ENCODE assay signal across 8 cellular contexts in the genomic region with DNA sequence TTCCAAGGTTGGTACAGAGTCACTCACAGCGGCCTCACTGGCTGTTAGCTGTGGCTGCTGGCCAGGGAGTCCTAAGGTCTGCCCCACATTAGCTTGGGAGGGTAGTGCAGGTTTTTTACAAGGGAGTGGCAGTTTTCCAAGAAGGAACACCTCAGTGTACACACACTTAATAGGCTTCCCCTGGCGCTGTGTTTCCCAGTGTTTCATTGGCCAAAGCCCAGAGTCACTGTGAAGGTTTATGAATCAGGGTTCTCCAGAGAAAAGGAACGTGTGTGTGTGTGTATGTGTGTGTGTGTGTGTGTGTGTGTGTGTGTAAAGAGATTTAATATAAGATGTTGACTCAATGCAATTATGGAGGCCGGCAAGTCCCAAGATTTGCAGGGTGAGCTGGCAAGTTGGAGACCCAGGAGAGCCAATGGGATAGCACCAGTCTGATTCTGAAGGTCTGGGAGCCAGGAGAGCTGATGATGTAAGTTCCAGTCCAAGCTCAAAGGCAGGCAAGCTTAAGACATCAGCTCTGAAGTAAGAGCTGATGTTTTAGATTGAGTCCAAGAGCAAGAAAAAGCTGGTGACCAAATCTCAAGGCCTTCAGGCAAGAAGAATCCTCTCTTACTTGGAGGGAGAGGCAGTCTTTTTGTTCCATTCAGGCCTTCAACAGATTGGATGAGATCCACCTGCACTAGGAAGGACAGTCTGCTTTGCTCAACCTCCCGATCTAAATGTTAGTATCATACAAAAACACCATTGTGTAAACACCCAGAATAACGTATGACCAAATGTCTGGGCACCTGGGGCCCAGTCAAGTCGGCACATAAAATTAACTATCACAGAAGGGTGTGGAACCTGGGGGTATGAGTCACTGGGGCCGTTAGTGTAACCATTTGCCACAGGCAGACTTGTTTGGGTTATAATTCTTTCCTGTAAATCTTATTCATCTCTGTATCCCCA.
DNase-seq lines count a peak whose midpoint lies in the region; ATAC-seq and TF ChIP-seq lines count a peak whose summit lies in the region.

No MANE protein-coding gene starts in this region.

- H3K27me3 ChIP-seq in Caco-2 (replicated peaks; ENCODE audit: control insufficient read depth, insufficient read depth, low read length) = no peaks in the 10 kb centered on the region
- no peaks in the 10 kb centered on the region for H3K27me3 ChIP-seq in muscle layer of duodenum (ENCODE audit: low read depth, low read length)

- peak; percentile 88 for ATAC-seq in activated naive CD8-positive, alpha-beta T cell treated with anti-CD3 and anti-CD28 coated beads, Interleukin-2, amount 50 U/mL, for 24 hours
- no peak for ATAC-seq in HG03159 (IDR thresholded peaks at IDR 0.05; ENCODE audit: unreplicated experiment)
- ATAC-seq in GM21529 (IDR thresholded peaks at IDR 0.05; ENCODE audit: unreplicated experiment) = no peak
- ATAC-seq in GM18868 (IDR thresholded peaks at IDR 0.05; ENCODE audit: unreplicated experiment) = no peak
- ATAC-seq in GM18517 (IDR thresholded peaks at IDR 0.05; ENCODE audit: unreplicated experiment) = no peak

- no peaks in the 10 kb centered on the region for H3K4me1 ChIP-seq in Caco-2
- peaks cover 16 to 25% of the 10 kb centered on the region in 2 donors for H3K4me1 ChIP-seq in muscle layer of duodenum (ENCODE audit: control insufficient read depth in 1 of 2, insufficient read depth in 2 of 2, low read length in 2 of 2)

- H3K27ac Mint-ChIP-seq in Caco-2 (ENCODE audit: unreplicated experiment) = peak overlapping the region; percentile 2
- H3K27ac Mint-ChIP-seq in activated naive CD8-positive, alpha-beta T cell treated with anti-CD3 and anti-CD28 coated beads, Interleukin-2, amount 50 U/mL, for 24 hours = peak overlapping the region; percentile 90

- intact Hi-C loops in Caco-2 (cut with micrococcal nuclease; ENCODE audit: unreplicated experiment) = no loop called here

- POLR2A ChIA-PET in Caco-2 (lab: Charles Lee) = no interaction called here

- peaks cover 7% of the 10 kb centered on the region for H3K4me1 Mint-ChIP-seq in Caco-2 (ENCODE audit: low read depth, unreplicated experiment)
- H3K4me1 Mint-ChIP-seq in activated naive CD8-positive, alpha-beta T cell treated with anti-CD3 and anti-CD28 coated beads, Interleukin-2, amount 50 U/mL, for 24 hours = peaks cover 70% of the 10 kb centered on the region

- no peak overlapping the region for H3K4me3 Mint-ChIP-seq in Caco-2 (ENCODE audit: unreplicated experiment)
- H3K4me3 Mint-ChIP-seq in activated naive CD8-positive, alpha-beta T cell treated with anti-CD3 and anti-CD28 coated beads, Interleukin-2, amount 50 U/mL, for 24 hours = peak overlapping the region; percentile 33

- no peaks in the 10 kb centered on the region for H3K36me3 Mint-ChIP-seq in Caco-2 (ENCODE audit: insufficient read depth, unreplicated experiment)
- H3K36me3 Mint-ChIP-seq in activated naive CD8-positive, alpha-beta T cell treated with anti-CD3 and anti-CD28 coated beads, Interleukin-2, amount 50 U/mL, for 24 hours (ENCODE audit: low read depth) = peaks cover 23% of the 10 kb centered on the region

- H3K9me3 ChIP-seq in Caco-2 (no peaks in the 10 kb centered on the region), muscle layer of duodenum (ENCODE audit: control insufficient read depth in 1 of 2, low read length in 2 of 2) (no peaks in the 10 kb centered on the region)

- H3K4me3 ChIP-seq in Caco-2 (ENCODE audit: low read depth, low read length) (no peak overlapping the region), muscle layer of duodenum (ENCODE audit: low read depth in 1 of 2, low read length in 2 of 2) (no peak overlapping the region)

- no peak for TF ChIP-seq CTCF in Caco-2 (IDR thresholded peaks at IDR 0.05; ENCODE audit: insufficient read depth in 1 of 2, low read depth in 1 of 2, low read length in 1 of 2, severe bottlenecking in 1 of 2, unreplicated experiment in 1 of 2)

- H3K36me3 ChIP-seq in Caco-2 (ENCODE audit: control insufficient read depth, insufficient read depth, low read length) (no peaks in the 10 kb centered on the region), muscle layer of duodenum (ENCODE audit: control insufficient read depth in 1 of 2, insufficient read depth in 2 of 2, low read length in 2 of 2) (peaks cover under 1 to 5% of the 10 kb centered on the region in 2 donors)

- peak overlapping the region; percentile 36 for H3K27ac ChIP-seq in muscle layer of duodenum (ENCODE audit: low read length)

- CTCF ChIA-PET in Caco-2 (lab: Charles Lee) = interaction anchor here (0.7 kb wide), 1 partner anchor 219 kb away, joined by 3 read pairs; no protein-coding TSS in a partner anchor

- no peak for DNase-seq in Caco-2
- DNase-seq in NCI-H69 (lab: John Stamatoyannopoulos, UW) = peak; percentile 98
- DNase-seq in activated naive CD8-positive, alpha-beta T cell treated with anti-CD3 and anti-CD28 coated beads, Interleukin-2, amount 50 U/mL, for 24 hours = peak; percentile 50

- no TSS peak for BruUV-seq in Caco-2 (replicated peaks; lab: Mats Ljungman, UMichigan)

- no peaks in the 10 kb centered on the region for H3K27me3 Mint-ChIP-seq in Caco-2 (ENCODE audit: insufficient read depth, unreplicated experiment)
- no peaks in the 10 kb centered on the region for H3K27me3 Mint-ChIP-seq in activated naive CD8-positive, alpha-beta T cell treated with anti-CD3 and anti-CD28 coated beads, Interleukin-2, amount 50 U/mL, for 24 hours

- no peaks in the 10 kb centered on the region for H3K9me3 Mint-ChIP-seq in Caco-2 (ENCODE audit: unreplicated experiment)
- H3K9me3 Mint-ChIP-seq in activated naive CD8-positive, alpha-beta T cell treated with anti-CD3 and anti-CD28 coated beads, Interleukin-2, amount 50 U/mL, for 24 hours = no peaks in the 10 kb centered on the region

Comparison
In these comparisons a context has a peak if more than half of its experiments do, and no peak if none do; other contexts are left out.
1. DNase-seq: peak in NCI-H69 (single experiment) and activated naive CD8-positive, alpha-beta T cell treated with anti-CD3 and anti-CD28 coated beads, Interleukin-2, amount 50 U/mL, for 24 hours (single experiment); none in Caco-2 (0 of 2).